1 cellular context compared by ENCODE assay signal in genomic region chr16:71499775-71500364, GRCh38.
TF ChIP-seq lines count a peak whose summit lies in the region.

No MANE protein-coding gene starts in this region.

TF ChIP-seq in K562, 482 proteins besides CTCF, POLR2A, EP300 and RAD21:
- TF ChIP-seq TOE1 (IDR thresholded peaks at IDR 0.05; ENCODE audit: borderline replicate concordance) (no peak), TOE1 (CRISPR knock-in tag; IDR thresholded peaks at IDR 0.05; ENCODE audit: borderline replicate concordance, low read depth) (no peak), ZNF316 (IDR thresholded peaks at IDR 0.05) (0 out of 2 replicates have a peak, but pooled peaks have one; percentile 17), ARID2 (IDR thresholded peaks at IDR 0.05) (peak; percentile 24; the same call in 1 of the 2 replicates), DEAF1 (CRISPR knock-in tag; IDR thresholded peaks at IDR 0.05) (peak; percentile 79), FOS (IDR thresholded peaks at IDR 0.05; ENCODE audit: extremely low read depth, insufficient read length) (no peak), SMC3 (conservative IDR thresholded peaks at IDR 0.05; ENCODE audit: insufficient read depth, low read depth, low read length) (peak; percentile 78), PTBP1 (IDR thresholded peaks at IDR 0.05; ENCODE audit: low read depth, low read length) (no peak), ZNF778 (CRISPR knock-in tag; IDR thresholded peaks at IDR 0.05) (no peak), MAFK (IDR thresholded peaks at IDR 0.05; ENCODE audit: low read length) (peak; percentile 14; the same call in 1 of the 2 replicates)
